Comparison of ENCODE assay signal across 2 cellular contexts in the genomic region with DNA sequence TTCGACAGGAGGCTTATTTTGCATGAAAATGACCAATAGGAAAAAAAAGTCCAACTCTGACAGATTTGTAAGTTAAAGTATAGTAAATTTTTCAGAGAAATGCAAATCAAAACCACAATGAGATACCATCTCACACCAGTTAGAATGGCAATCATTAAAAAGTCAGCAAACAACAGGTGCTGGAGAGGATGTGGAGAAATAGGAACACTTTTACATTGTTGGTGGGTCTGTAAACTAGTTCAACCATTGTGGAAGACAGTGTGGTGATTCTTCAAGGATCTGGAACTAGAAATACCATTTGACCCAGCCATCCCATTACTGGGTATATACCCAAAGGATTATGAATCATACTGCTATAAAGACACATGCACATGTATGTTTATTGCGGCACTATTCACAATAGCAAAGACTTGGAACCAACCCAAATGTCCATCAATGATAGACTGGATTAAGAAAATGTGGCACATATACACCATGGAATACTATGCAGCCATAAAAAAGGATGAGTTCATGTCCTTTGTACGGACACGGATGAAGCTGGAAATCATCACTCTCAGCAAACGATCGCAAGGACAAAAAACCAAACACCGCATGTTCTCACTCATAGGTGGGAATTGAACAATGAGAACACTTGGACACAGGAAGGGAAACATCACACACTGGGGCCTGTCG.
DNase-seq lines count a peak whose midpoint lies in the region; ATAC-seq, FAIRE-seq and TF ChIP-seq lines count a peak whose summit lies in the region.
"Not testable (repeated sequence)": the region's sequence is repeated elsewhere in the genome, so short reads cannot be mapped to it uniquely, and the experiment has no call there.

No MANE protein-coding gene starts in this region.

- not testable (repeated sequence) for TF ChIP-seq POLR2A in K562 (conservative IDR thresholded peaks at IDR 0.05)

- not testable (repeated sequence) for DNase-seq in K562 (ENCODE audit: extremely low read depth in 1 of 4, low spot score in 3 of 4)

- not testable (repeated sequence) for TF ChIP-seq RAD21 in K562 (CRISPR knock-in tag; conservative IDR thresholded peaks at IDR 0.05 in 1 of 2, IDR thresholded peaks at IDR 0.05 in 1 of 2)

- not testable (repeated sequence) for H3K27ac ChIP-seq in HEK293 (ENCODE audit: extremely low read depth, low read depth, low read length); K562 (ENCODE audit: extremely low read depth, low read depth, low read length)

- POLR2A ChIA-PET in HEK293 (lab: Yijun Ruan, JAX) = interaction anchor here (0.7 kb wide), 1 partner anchor 281 kb away, joined by 3 read pairs; no protein-coding TSS in a partner anchor
- POLR2A ChIA-PET in K562 (lab: Yijun Ruan, JAX) = not testable (repeated sequence)

- not testable (repeated sequence) for ATAC-seq in K562

- H3K9ac ChIP-seq in K562 (ENCODE audit: insufficient read depth in 1 of 2, low read depth in 2 of 2, low read length in 2 of 2) = not testable (repeated sequence)

- H3K9me3 ChIP-seq in HEK293 (ENCODE audit: control insufficient read depth, insufficient read depth, low read depth, low read length); K562 (replicated peaks; ENCODE audit: control insufficient read depth, insufficient read depth, low read depth, low read length): not testable (repeated sequence)

- intact Hi-C loops in K562 (cut with micrococcal nuclease) = not testable (repeated sequence)

- H3K4me1 ChIP-seq in HEK293 (ENCODE audit: control insufficient read depth, insufficient read depth, low read length); K562 (replicated peaks in 1 of 2; ENCODE audit: control insufficient read depth in 2 of 2, insufficient read depth in 2 of 2, low read length in 2 of 2): not testable (repeated sequence)

- H3K4me3 ChIP-seq in HEK293 (ENCODE audit: low read depth, low read length); K562: not testable (repeated sequence)

- CTCF ChIA-PET in HEK293 (lab: Yijun Ruan, JAX); K562 (lab: Yijun Ruan, JAX; ENCODE audit: low intra/inter-chr PET ratio): not testable (repeated sequence)

- H3K79me2 ChIP-seq in K562 (ENCODE audit: control insufficient read depth, insufficient read depth, low read length) = not testable (repeated sequence)

- not testable (repeated sequence) for TF ChIP-seq CTCF in HEK293 (tag by site-specific recombination; IDR thresholded peaks at IDR 0.05); K562 (IDR thresholded peaks at IDR 0.05 in 2 of 3, conservative IDR thresholded peaks at IDR 0.05 in 1 of 3; ENCODE audit: insufficient read depth in 2 of 3, low read depth in 1 of 3, low read length in 3 of 3)

- not testable (repeated sequence) for H3K27me3 ChIP-seq in K562 (ENCODE audit: control insufficient read depth in 2 of 2, insufficient read depth in 2 of 2, low read length in 2 of 2)

- in situ Hi-C loops in K562 (cut with MboI) = not testable (repeated sequence)

- not testable (repeated sequence) for BruUV-seq in K562 (replicated peaks; lab: Mats Ljungman, UMichigan)

- not testable (repeated sequence) for H4K20me1 ChIP-seq in K562 (replicated peaks; ENCODE audit: control insufficient read depth, insufficient read depth, low read length)

- WGBS in K562 (ENCODE audit: insufficient coverage, low coverage, missing lambda C conversion rate) = 18% methylated on average over 7 of the region's 8 CpGs

- not testable (repeated sequence) for H2AFZ ChIP-seq in K562 (ENCODE audit: low read depth, low read length)

- H3K9me1 ChIP-seq in K562 (ENCODE audit: control insufficient read depth, insufficient read depth, low read length) = not testable (repeated sequence)

- FAIRE-seq in K562 (lab: Jason Lieb, UNC) = not testable (repeated sequence)

- H3K4me2 ChIP-seq in K562 (ENCODE audit: insufficient read depth, low read length) = not testable (repeated sequence)

- not testable (repeated sequence) for H3K36me3 ChIP-seq in HEK293 (ENCODE audit: control insufficient read depth in 2 of 2, insufficient read depth in 1 of 2, low read length in 2 of 2); K562 (ENCODE audit: control insufficient read depth, insufficient read depth, low read length)

- not testable (repeated sequence) for TF ChIP-seq EP300 in K562 (IDR thresholded peaks at IDR 0.05; ENCODE audit: low read length)

TF ChIP-seq in HEK293, 187 proteins besides CTCF, POLR2A, EP300 and RAD21:
- TF ChIP-seq ZNF184 (tag by site-specific recombination; IDR thresholded peaks at IDR 0.05) (peak; percentile 97), ZNF146 (tag by site-specific recombination; IDR thresholded peaks at IDR 0.05) (peak; percentile 100), SCRT2 (tag by site-specific recombination; IDR thresholded peaks at IDR 0.05) (peak; percentile 71), SCRT1 (tag by site-specific recombination; IDR thresholded peaks at IDR 0.05; ENCODE audit: borderline replicate concordance) (0 out of 2 replicates have a peak, but pooled peaks have one; percentile 8)
- TF ChIP-seq, protein P1, sequence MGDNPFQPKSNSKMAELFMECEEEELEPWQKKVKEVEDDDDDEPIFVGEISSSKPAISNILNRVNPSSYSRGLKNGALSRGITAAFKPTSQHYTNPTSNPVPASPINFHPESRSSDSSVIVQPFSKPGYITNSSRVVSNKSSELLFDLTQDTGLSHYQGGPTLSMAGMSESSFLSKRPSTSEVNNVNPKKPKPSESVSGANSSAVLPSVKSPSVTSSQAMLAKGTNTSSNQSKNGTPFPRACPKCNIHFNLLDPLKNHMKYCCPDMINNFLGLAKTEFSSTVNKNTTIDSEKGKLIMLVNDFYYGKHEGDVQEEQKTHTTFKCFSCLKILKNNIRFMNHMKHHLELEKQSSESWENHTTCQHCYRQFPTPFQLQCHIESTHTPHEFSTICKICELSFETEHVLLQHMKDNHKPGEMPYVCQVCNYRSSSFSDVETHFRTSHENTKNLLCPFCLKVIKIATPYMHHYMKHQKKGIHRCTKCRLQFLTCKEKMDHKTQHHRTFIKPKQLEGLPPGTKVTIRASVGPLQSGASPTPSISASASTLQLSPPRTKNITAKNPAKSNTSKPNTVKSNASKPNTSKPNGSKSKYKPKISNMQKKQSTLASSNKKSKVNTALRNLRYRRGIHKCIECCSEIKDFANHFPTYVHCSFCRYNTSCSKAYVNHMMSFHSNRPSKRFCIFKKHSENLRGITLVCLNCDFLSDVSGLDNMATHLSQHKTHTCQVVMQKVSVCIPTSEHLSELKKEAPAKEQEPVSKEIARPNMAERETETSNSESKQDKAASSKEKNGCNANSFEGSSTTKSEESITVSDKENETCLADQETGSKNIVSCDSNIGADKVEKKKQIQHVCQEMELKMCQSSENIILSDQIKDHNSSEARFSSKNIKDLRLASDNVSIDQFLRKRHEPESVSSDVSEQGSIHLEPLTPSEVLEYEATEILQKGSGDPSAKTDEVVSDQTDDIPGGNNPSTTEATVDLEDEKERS (tag by site-specific recombination; IDR thresholded peaks at IDR 0.05) = 0 out of 2 replicates have a peak, but pooled peaks have one; percentile 48
- TF ChIP-seq, protein P2, sequence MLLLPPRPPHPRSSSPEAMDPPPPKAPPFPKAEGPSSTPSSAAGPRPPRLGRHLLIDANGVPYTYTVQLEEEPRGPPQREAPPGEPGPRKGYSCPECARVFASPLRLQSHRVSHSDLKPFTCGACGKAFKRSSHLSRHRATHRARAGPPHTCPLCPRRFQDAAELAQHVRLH (tag by site-specific recombination; IDR thresholded peaks at IDR 0.05) = 0 out of 2 replicates have a peak, but pooled peaks have one; percentile 60

TF ChIP-seq in K562, 482 proteins besides CTCF, POLR2A, EP300 and RAD21:
- peak; percentile 37 for TF ChIP-seq ZNF146 (CRISPR knock-in tag; IDR thresholded peaks at IDR 0.05; ENCODE audit: unreplicated experiment)
